1 cellular context compared by ENCODE assay signal in the genomic region with DNA sequence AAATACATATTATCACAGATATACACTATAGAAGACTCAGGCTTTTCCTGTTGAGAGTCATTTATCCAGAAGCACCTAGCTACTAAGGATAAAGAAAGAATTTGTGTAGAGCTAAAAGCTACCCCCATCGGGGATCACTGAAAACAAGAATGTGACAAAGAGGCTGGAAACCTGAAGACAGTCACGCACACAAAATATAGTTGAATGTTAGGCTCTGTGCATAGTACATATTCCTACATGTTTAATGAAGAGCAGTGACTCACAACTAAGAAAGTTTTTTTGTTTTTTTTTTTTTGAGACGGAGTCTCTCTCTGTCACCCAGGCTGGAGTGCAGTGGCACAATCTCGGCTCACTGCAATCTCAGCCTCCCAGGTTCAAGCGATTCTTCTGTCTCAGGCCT.
TF ChIP-seq lines count a peak whose summit lies in the region.

No MANE protein-coding gene starts in this region.

TF ChIP-seq in A549, 52 proteins besides CTCF, POLR2A, EP300 and RAD21 (continued from another document):
- TF ChIP-seq, protein P1, sequence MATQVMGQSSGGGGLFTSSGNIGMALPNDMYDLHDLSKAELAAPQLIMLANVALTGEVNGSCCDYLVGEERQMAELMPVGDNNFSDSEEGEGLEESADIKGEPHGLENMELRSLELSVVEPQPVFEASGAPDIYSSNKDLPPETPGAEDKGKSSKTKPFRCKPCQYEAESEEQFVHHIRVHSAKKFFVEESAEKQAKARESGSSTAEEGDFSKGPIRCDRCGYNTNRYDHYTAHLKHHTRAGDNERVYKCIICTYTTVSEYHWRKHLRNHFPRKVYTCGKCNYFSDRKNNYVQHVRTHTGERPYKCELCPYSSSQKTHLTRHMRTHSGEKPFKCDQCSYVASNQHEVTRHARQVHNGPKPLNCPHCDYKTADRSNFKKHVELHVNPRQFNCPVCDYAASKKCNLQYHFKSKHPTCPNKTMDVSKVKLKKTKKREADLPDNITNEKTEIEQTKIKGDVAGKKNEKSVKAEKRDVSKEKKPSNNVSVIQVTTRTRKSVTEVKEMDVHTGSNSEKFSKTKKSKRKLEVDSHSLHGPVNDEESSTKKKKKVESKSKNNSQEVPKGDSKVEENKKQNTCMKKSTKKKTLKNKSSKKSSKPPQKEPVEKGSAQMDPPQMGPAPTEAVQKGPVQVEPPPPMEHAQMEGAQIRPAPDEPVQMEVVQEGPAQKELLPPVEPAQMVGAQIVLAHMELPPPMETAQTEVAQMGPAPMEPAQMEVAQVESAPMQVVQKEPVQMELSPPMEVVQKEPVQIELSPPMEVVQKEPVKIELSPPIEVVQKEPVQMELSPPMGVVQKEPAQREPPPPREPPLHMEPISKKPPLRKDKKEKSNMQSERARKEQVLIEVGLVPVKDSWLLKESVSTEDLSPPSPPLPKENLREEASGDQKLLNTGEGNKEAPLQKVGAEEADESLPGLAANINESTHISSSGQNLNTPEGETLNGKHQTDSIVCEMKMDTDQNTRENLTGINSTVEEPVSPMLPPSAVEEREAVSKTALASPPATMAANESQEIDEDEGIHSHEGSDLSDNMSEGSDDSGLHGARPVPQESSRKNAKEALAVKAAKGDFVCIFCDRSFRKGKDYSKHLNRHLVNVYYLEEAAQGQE (IDR thresholded peaks at IDR 0.05): no peak
- TF ChIP-seq MAZ (IDR thresholded peaks at IDR 0.05; ENCODE audit: borderline replicate concordance, low read depth, low read length) (no peak), MAFK (IDR thresholded peaks at IDR 0.05; ENCODE audit: partially characterized antibody) (no peak), RARB (CRISPR knock-in tag; IDR thresholded peaks at IDR 0.05) (no peak)
